1 cellular context compared by ENCODE assay signal in the genomic region with DNA sequence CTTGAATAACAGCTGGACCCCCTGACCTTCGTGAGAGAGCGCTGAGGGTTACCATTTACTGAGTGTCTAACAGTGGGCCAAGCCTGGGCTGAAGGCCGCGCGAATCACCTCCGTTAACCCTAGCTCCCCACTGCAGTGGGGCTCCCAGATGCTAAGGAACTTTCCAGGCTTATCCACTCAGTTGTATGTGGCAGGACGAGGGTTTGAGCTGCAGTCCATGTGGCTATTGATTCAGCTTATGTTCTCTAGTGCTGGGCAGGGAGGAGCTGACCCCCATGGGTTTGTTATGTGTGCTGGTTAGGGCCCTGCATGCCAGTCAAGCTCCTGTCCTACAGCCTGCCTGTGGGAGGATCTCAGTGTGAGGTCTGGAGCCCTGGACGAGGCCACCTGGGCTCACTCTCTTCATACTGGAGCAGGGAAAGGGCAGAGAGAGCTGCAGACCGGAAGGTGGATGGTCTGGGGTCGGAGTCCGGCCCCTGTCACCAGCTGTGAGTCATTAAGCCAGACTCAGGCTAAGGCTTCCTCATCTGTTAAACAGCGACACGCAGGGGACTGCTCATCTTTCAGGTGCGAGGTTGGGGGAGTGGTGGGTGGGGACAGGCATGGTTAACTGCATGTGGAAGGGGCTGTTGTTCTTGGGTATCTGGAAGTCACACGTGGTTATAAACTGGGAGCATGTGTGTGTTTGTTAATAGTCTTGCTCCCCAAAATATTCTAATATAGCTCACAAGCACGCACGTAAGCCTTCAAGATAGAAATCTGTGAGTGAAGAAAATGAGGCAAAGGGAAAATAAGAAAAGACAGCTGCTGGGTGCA.
A peak's percentile ranks its signal among the peaks of the same experiment; 100 is the strongest.
TF ChIP-seq lines count a peak whose summit lies in the region.

No MANE protein-coding gene starts in this region.

TF ChIP-seq in HepG2, 621 proteins besides CTCF, POLR2A, EP300 and RAD21 (continued from another document and continues in another):
- TF ChIP-seq, protein P1, sequence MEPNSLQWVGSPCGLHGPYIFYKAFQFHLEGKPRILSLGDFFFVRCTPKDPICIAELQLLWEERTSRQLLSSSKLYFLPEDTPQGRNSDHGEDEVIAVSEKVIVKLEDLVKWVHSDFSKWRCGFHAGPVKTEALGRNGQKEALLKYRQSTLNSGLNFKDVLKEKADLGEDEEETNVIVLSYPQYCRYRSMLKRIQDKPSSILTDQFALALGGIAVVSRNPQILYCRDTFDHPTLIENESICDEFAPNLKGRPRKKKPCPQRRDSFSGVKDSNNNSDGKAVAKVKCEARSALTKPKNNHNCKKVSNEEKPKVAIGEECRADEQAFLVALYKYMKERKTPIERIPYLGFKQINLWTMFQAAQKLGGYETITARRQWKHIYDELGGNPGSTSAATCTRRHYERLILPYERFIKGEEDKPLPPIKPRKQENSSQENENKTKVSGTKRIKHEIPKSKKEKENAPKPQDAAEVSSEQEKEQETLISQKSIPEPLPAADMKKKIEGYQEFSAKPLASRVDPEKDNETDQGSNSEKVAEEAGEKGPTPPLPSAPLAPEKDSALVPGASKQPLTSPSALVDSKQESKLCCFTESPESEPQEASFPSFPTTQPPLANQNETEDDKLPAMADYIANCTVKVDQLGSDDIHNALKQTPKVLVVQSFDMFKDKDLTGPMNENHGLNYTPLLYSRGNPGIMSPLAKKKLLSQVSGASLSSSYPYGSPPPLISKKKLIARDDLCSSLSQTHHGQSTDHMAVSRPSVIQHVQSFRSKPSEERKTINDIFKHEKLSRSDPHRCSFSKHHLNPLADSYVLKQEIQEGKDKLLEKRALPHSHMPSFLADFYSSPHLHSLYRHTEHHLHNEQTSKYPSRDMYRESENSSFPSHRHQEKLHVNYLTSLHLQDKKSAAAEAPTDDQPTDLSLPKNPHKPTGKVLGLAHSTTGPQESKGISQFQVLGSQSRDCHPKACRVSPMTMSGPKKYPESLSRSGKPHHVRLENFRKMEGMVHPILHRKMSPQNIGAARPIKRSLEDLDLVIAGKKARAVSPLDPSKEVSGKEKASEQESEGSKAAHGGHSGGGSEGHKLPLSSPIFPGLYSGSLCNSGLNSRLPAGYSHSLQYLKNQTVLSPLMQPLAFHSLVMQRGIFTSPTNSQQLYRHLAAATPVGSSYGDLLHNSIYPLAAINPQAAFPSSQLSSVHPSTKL (CRISPR knock-in tag; IDR thresholded peaks at IDR 0.05): peak; percentile 73
- TF ChIP-seq ELF3 (CRISPR knock-in tag; IDR thresholded peaks at IDR 0.05) (peak; percentile 92), ZBTB42 (CRISPR knock-in tag; IDR thresholded peaks at IDR 0.05) (no peak), POLR2AphosphoS5 (IDR thresholded peaks at IDR 0.05; ENCODE audit: low read depth, low read length) (peak; percentile 54; the same call in 1 of the 2 replicates), BRCA1 (CRISPR knock-in tag; IDR thresholded peaks at IDR 0.05) (no peak), MZF1 (CRISPR knock-in tag; IDR thresholded peaks at IDR 0.05; ENCODE audit: borderline replicate concordance) (no peak), ZNF703 (CRISPR knock-in tag; IDR thresholded peaks at IDR 0.05; ENCODE audit: borderline replicate concordance) (no peak), NR2C2 (CRISPR knock-in tag; IDR thresholded peaks at IDR 0.05; ENCODE audit: borderline replicate concordance) (no peak), ZNF552 (CRISPR knock-in tag; IDR thresholded peaks at IDR 0.05; ENCODE audit: borderline replicate concordance) (no peak), NCOA5 (CRISPR knock-in tag; IDR thresholded peaks at IDR 0.05) (no peak), DPF2 (CRISPR knock-in tag; IDR thresholded peaks at IDR 0.05; ENCODE audit: borderline replicate concordance, low read depth) (no peak; the same call in 1 of the 2 replicates), ZSCAN25 (CRISPR knock-in tag; IDR thresholded peaks at IDR 0.05) (peak; percentile 95), ZNF782 (CRISPR knock-in tag; IDR thresholded peaks at IDR 0.05; ENCODE audit: borderline replicate concordance) (no peak), ZSCAN9 (CRISPR knock-in tag; IDR thresholded peaks at IDR 0.05; ENCODE audit: borderline replicate concordance) (peak; percentile 83), ZNF441 (CRISPR knock-in tag; IDR thresholded peaks at IDR 0.05; ENCODE audit: borderline replicate concordance) (peak; percentile 52; the same call in 1 of the 2 replicates), ZNF337 (CRISPR knock-in tag; IDR thresholded peaks at IDR 0.05; ENCODE audit: borderline replicate concordance, low read depth) (no peak), ETV5 (CRISPR knock-in tag; IDR thresholded peaks at IDR 0.05; ENCODE audit: borderline replicate concordance) (peak; percentile 99), MEF2D (CRISPR knock-in tag; IDR thresholded peaks at IDR 0.05) (peak; percentile 75; the same call in 1 of the 2 replicates), ZBTB7B (CRISPR knock-in tag; IDR thresholded peaks at IDR 0.05) (peak; percentile 92), ZNF224 (CRISPR knock-in tag; IDR thresholded peaks at IDR 0.05) (0 out of 2 replicates have a peak, but pooled peaks have one; percentile 47)
- TF ChIP-seq, protein P2, sequence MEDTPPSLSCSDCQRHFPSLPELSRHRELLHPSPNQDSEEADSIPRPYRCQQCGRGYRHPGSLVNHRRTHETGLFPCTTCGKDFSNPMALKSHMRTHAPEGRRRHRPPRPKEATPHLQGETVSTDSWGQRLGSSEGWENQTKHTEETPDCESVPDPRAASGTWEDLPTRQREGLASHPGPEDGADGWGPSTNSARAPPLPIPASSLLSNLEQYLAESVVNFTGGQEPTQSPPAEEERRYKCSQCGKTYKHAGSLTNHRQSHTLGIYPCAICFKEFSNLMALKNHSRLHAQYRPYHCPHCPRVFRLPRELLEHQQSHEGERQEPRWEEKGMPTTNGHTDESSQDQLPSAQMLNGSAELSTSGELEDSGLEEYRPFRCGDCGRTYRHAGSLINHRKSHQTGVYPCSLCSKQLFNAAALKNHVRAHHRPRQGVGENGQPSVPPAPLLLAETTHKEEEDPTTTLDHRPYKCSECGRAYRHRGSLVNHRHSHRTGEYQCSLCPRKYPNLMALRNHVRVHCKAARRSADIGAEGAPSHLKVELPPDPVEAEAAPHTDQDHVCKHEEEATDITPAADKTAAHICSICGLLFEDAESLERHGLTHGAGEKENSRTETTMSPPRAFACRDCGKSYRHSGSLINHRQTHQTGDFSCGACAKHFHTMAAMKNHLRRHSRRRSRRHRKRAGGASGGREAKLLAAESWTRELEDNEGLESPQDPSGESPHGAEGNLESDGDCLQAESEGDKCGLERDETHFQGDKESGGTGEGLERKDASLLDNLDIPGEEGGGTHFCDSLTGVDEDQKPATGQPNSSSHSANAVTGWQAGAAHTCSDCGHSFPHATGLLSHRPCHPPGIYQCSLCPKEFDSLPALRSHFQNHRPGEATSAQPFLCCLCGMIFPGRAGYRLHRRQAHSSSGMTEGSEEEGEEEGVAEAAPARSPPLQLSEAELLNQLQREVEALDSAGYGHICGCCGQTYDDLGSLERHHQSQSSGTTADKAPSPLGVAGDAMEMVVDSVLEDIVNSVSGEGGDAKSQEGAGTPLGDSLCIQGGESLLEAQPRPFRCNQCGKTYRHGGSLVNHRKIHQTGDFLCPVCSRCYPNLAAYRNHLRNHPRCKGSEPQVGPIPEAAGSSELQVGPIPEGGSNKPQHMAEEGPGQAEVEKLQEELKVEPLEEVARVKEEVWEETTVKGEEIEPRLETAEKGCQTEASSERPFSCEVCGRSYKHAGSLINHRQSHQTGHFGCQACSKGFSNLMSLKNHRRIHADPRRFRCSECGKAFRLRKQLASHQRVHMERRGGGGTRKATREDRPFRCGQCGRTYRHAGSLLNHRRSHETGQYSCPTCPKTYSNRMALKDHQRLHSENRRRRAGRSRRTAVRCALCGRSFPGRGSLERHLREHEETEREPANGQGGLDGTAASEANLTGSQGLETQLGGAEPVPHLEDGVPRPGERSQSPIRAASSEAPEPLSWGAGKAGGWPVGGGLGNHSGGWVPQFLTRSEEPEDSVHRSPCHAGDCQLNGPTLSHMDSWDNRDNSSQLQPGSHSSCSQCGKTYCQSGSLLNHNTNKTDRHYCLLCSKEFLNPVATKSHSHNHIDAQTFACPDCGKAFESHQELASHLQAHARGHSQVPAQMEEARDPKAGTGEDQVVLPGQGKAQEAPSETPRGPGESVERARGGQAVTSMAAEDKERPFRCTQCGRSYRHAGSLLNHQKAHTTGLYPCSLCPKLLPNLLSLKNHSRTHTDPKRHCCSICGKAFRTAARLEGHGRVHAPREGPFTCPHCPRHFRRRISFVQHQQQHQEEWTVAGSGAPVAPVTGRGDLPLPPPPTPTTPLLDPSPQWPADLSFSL (CRISPR knock-in tag; IDR thresholded peaks at IDR 0.05): no peak
- TF ChIP-seq, protein P3, sequence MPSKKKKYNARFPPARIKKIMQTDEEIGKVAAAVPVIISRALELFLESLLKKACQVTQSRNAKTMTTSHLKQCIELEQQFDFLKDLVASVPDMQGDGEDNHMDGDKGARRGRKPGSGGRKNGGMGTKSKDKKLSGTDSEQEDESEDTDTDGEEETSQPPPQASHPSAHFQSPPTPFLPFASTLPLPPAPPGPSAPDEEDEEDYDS (CRISPR knock-in tag; IDR thresholded peaks at IDR 0.05): peak; percentile 50
- TF ChIP-seq, protein P4, sequence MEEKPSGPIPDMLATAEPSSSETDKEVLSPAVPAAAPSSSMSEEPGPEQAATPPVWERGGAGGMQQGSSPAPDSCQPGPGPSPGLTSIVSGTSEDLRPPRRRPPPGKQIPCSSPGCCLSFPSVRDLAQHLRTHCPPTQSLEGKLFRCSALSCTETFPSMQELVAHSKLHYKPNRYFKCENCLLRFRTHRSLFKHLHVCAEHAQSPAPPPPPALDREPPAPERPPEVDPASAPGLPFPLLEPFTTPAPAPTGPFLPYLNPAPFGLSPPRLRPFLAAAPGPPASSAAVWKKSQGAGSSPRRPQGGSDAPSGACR (CRISPR knock-in tag; IDR thresholded peaks at IDR 0.05): peak; percentile 80
- TF ChIP-seq, protein P5, sequence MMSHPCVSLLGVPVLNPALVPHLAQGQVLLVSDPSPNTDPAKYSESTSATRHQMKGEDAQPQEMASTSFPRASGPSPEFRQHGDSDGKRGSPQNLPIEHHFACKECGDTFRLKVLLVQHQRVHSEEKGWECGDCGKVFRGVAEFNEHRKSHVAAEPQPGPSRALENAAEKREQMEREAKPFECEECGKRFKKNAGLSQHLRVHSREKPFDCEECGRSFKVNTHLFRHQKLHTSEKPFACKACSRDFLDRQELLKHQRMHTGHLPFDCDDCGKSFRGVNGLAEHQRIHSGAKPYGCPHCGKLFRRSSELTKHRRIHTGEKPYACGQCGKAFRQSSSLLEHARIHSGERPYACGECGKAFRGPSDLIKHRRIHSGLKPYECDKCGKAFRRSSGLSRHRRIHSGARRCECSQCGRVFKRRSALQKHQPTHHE (CRISPR knock-in tag; IDR thresholded peaks at IDR 0.05; ENCODE audit: borderline replicate concordance): no peak
- TF ChIP-seq, protein P6, sequence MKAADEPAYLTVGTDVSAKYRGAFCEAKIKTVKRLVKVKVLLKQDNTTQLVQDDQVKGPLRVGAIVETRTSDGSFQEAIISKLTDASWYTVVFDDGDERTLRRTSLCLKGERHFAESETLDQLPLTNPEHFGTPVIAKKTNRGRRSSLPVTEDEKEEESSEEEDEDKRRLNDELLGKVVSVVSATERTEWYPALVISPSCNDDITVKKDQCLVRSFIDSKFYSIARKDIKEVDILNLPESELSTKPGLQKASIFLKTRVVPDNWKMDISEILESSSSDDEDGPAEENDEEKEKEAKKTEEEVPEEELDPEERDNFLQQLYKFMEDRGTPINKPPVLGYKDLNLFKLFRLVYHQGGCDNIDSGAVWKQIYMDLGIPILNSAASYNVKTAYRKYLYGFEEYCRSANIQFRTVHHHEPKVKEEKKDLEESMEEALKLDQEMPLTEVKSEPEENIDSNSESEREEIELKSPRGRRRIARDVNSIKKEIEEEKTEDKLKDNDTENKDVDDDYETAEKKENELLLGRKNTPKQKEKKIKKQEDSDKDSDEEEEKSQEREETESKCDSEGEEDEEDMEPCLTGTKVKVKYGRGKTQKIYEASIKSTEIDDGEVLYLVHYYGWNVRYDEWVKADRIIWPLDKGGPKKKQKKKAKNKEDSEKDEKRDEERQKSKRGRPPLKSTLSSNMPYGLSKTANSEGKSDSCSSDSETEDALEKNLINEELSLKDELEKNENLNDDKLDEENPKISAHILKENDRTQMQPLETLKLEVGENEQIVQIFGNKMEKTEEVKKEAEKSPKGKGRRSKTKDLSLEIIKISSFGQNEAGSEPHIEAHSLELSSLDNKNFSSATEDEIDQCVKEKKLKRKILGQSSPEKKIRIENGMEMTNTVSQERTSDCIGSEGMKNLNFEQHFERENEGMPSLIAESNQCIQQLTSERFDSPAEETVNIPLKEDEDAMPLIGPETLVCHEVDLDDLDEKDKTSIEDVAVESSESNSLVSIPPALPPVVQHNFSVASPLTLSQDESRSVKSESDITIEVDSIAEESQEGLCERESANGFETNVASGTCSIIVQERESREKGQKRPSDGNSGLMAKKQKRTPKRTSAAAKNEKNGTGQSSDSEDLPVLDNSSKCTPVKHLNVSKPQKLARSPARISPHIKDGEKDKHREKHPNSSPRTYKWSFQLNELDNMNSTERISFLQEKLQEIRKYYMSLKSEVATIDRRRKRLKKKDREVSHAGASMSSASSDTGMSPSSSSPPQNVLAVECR (CRISPR knock-in tag; IDR thresholded peaks at IDR 0.05; ENCODE audit: borderline replicate concordance): peak; percentile 63; the same call in 1 of the 2 replicates
- TF ChIP-seq, protein P7, sequence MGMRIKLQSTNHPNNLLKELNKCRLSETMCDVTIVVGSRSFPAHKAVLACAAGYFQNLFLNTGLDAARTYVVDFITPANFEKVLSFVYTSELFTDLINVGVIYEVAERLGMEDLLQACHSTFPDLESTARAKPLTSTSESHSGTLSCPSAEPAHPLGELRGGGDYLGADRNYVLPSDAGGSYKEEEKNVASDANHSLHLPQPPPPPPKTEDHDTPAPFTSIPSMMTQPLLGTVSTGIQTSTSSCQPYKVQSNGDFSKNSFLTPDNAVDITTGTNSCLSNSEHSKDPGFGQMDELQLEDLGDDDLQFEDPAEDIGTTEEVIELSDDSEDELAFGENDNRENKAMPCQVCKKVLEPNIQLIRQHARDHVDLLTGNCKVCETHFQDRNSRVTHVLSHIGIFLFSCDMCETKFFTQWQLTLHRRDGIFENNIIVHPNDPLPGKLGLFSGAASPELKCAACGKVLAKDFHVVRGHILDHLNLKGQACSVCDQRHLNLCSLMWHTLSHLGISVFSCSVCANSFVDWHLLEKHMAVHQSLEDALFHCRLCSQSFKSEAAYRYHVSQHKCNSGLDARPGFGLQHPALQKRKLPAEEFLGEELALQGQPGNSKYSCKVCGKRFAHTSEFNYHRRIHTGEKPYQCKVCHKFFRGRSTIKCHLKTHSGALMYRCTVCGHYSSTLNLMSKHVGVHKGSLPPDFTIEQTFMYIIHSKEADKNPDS (CRISPR knock-in tag; IDR thresholded peaks at IDR 0.05): no peak
- TF ChIP-seq, protein P8, sequence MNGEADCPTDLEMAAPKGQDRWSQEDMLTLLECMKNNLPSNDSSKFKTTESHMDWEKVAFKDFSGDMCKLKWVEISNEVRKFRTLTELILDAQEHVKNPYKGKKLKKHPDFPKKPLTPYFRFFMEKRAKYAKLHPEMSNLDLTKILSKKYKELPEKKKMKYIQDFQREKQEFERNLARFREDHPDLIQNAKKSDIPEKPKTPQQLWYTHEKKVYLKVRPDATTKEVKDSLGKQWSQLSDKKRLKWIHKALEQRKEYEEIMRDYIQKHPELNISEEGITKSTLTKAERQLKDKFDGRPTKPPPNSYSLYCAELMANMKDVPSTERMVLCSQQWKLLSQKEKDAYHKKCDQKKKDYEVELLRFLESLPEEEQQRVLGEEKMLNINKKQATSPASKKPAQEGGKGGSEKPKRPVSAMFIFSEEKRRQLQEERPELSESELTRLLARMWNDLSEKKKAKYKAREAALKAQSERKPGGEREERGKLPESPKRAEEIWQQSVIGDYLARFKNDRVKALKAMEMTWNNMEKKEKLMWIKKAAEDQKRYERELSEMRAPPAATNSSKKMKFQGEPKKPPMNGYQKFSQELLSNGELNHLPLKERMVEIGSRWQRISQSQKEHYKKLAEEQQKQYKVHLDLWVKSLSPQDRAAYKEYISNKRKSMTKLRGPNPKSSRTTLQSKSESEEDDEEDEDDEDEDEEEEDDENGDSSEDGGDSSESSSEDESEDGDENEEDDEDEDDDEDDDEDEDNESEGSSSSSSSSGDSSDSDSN (CRISPR knock-in tag; IDR thresholded peaks at IDR 0.05): peak; percentile 84
- TF ChIP-seq, protein P9, sequence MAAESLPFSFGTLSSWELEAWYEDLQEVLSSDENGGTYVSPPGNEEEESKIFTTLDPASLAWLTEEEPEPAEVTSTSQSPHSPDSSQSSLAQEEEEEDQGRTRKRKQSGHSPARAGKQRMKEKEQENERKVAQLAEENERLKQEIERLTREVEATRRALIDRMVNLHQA (CRISPR knock-in tag; IDR thresholded peaks at IDR 0.05): no peak
